Comparison of ENCODE assay signal across 8 cellular contexts in the genomic region with DNA sequence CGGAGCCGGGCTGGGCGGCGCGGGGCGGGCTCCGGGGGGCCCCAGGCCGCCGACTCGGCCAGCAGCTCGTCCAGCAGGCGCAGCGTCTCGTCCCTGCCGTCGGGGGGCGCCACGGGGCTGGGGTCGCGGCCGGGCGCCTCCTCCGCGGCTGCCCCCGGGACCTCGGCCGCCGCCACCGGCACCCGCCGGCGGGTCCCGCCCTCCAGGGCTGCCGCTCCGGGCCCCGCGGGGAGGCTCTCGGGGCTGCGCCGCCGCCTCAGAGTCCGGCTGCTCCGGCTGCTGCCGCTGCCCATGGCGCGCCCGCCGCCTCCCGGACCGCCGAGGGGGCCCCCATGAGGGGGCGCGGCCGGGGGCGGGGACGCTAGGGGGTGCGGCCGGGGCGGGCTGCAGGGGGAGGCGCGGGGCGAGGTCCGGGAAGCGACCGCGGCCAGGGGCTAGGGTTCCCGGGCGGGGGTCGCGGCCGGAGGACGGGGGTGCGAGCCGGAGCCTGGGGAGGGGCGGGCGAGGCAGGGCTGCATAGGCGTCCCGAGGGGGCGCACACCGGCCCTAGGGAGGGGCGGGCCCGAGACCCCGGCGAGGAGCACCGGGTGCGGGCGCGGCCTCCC. TPM values are rescaled to one million over a fixed set of nuclear protein-coding genes. Genes with fewer than 3 reads are reported as not detected.
DNase-seq lines count a peak whose midpoint lies in the region; ATAC-seq and TF ChIP-seq lines count a peak whose summit lies in the region.

A gene with protein sequence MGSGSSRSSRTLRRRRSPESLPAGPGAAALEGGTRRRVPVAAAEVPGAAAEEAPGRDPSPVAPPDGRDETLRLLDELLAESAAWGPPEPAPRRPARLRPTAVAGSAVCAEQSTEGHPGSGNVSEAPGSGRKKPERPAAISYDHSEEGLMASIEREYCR (minus strand): TSS at position 481 of the 605 bp plus-strand sequence. CDS start 188 bp downstream, at position 293.

- H3K4me3 ChIP-seq in hepatocyte (peak within 1 kb of the TSS; percentile 71), skeletal muscle tissue (ENCODE audit: low read length in 3 of 3) (peak within 1 kb of the TSS; percentile 57 to 67 (median 62))

- H3K36me3 ChIP-seq in hepatocyte (replicated peaks; ENCODE audit: insufficient read depth, low read depth) (no peaks in the 10 kb centered on the region), skeletal muscle tissue (ENCODE audit: control insufficient read depth in 3 of 3, insufficient read depth in 3 of 3, low read length in 3 of 3) (no peaks in the 10 kb centered on the region)

- peak within 1 kb of the TSS; percentile 31 for H3K27ac ChIP-seq in hepatocyte
- H3K27ac ChIP-seq in skeletal muscle tissue (ENCODE audit: low read depth, low read length) = peak within 1 kb of the TSS; percentile 23

- WGBS in hepatocyte (ENCODE audit: low lambda C conversion rate, missing lambda C conversion rate) = 0% methylated on average over 3 of the region's 88 CpGs

- DNase-seq in ACHN = peak; percentile 18
- peak; percentile 83 for DNase-seq in GM13977 (ENCODE audit: low spot score)
- peak; percentile 34 for DNase-seq in activated naive CD8-positive, alpha-beta T cell treated with anti-CD3 and anti-CD28 coated beads for 36 hours
- peak; percentile 71 for DNase-seq in hepatocyte (ENCODE audit: low spot score)
- no peak for DNase-seq in HUDEP-2 (lab: John Stamatoyannopoulos, UW; ENCODE audit: unreplicated experiment in 76 of 76)
- no peak for DNase-seq in NCI-H510A (lab: John Stamatoyannopoulos, UW)

- TF ChIP-seq CTCF in GM13977 (IDR thresholded peaks at IDR 0.05; ENCODE audit: extremely low read depth, insufficient read depth, missing control alignments) = peak; percentile 69
- no peak for TF ChIP-seq CTCF in hepatocyte (IDR thresholded peaks at IDR 0.05; ENCODE audit: poor library complexity)

- peaks cover 6% of the 10 kb centered on the region for H3K4me1 ChIP-seq in hepatocyte (ENCODE audit: insufficient read depth)
- peaks cover 7 to 16% (median 10%) of the 10 kb centered on the region in 3 donors for H3K4me1 ChIP-seq in skeletal muscle tissue (ENCODE audit: control insufficient read depth in 3 of 3, insufficient read depth in 3 of 3, low read length in 3 of 3)

- no peaks in the 10 kb centered on the region for H3K79me2 ChIP-seq in hepatocyte

- peak within 1 kb of the TSS in 2 of 3 donors; percentile 22 to 63 for H3K9ac ChIP-seq in skeletal muscle tissue (ENCODE audit: low read depth in 1 of 3, low read length in 3 of 3)

- H3K4me1 Mint-ChIP-seq in activated naive CD8-positive, alpha-beta T cell treated with anti-CD3 and anti-CD28 coated beads for 36 hours = peaks cover 15% of the 10 kb centered on the region

- H3K27me3 ChIP-seq in hepatocyte (peaks cover 75% of the 10 kb centered on the region), skeletal muscle tissue (ENCODE audit: control insufficient read depth in 3 of 3, insufficient read depth in 3 of 3, low read length in 3 of 3) (peaks cover 45 to 60% (median 58%) of the 10 kb centered on the region in 3 donors)

- no peaks in the 10 kb centered on the region for H3K9me2 ChIP-seq in hepatocyte (replicated peaks; ENCODE audit: insufficient read depth)

- H2AFZ ChIP-seq in hepatocyte = peak within 1 kb of the TSS; percentile 82

- ATAC-seq in HG03280 (IDR thresholded peaks at IDR 0.05; ENCODE audit: unreplicated experiment) = peak; percentile 27

- H3K36me3 Mint-ChIP-seq in activated naive CD8-positive, alpha-beta T cell treated with anti-CD3 and anti-CD28 coated beads for 36 hours = no peaks in the 10 kb centered on the region

- H3K4me3 Mint-ChIP-seq in activated naive CD8-positive, alpha-beta T cell treated with anti-CD3 and anti-CD28 coated beads for 36 hours = peak within 1 kb of the TSS; percentile 71

- H3K9me3 ChIP-seq in hepatocyte (ENCODE audit: low read depth) (no peaks in the 10 kb centered on the region), skeletal muscle tissue (ENCODE audit: control insufficient read depth in 3 of 3, low read length in 3 of 3) (no peaks in the 10 kb centered on the region)

- H3K27me3 Mint-ChIP-seq in activated naive CD8-positive, alpha-beta T cell treated with anti-CD3 and anti-CD28 coated beads for 36 hours = peaks cover 85% of the 10 kb centered on the region

- H3K9me3 Mint-ChIP-seq in activated naive CD8-positive, alpha-beta T cell treated with anti-CD3 and anti-CD28 coated beads for 36 hours = no peaks in the 10 kb centered on the region

- no peak within 1 kb of the TSS for H3K27ac Mint-ChIP-seq in activated naive CD8-positive, alpha-beta T cell treated with anti-CD3 and anti-CD28 coated beads for 36 hours

- H3K4me2 ChIP-seq in hepatocyte = peak within 1 kb of the TSS; percentile 93

- H4K20me1 ChIP-seq in hepatocyte (ENCODE audit: insufficient read depth, poor library complexity, severe bottlenecking) = no peaks in the 10 kb centered on the region

- in situ Hi-C loops in ACHN (cut with HindIII; ENCODE audit: low pct_ligation_motif_present, low pct_unique_long_range_greater_than_20kb, low sequenced_read_pairs) = no loop called here
- in situ Hi-C loops in GM13977 (cut with MboI; ENCODE audit: low pct_unique_long_range_greater_than_20kb, low sequenced_read_pairs, unreplicated experiment) = no loop called here

RNA-seq across cellular contexts. Expression of the gene that starts here (rescaled TPM):
- not detected for total RNA-seq in activated naive CD8-positive, alpha-beta T cell treated with anti-CD3 and anti-CD28 coated beads for 36 hours
- total RNA-seq in hepatocyte = 1.6 and 2.9 TPM in 2 replicates
- polyA plus RNA-seq in hepatocyte = 0.62 and 2.7 TPM in 2 replicates
- 4.7 TPM for total RNA-seq in skeletal muscle tissue

Comparison
In these comparisons a context has a peak if more than half of its experiments do, and no peak if none do; other contexts are left out.
1. Peak in DNase-seq in activated naive CD8-positive, alpha-beta T cell treated with anti-CD3 and anti-CD28 coated beads for 36 hours; RNA of the gene not detected or under 1 TPM.
2. DNase-seq: peak in ACHN (single experiment), GM13977 (single experiment) and hepatocyte (single experiment); none in HUDEP-2 (0 of 76) and NCI-H510A (single experiment).